In genomic region chr9:19464061-19464763, GRCh38 we compare ENCODE assay signal across 8 cellular contexts. TPM values are rescaled to one million over a fixed set of nuclear protein-coding genes. Genes with fewer than 3 reads are reported as not detected.
DNase-seq lines count a peak whose midpoint lies in the region; ATAC-seq and TF ChIP-seq lines count a peak whose summit lies in the region.

No MANE protein-coding gene starts in this region.

- H3K4me1 Mint-ChIP-seq in progenitor cell of endocrine pancreas (ENCODE audit: low read depth): no peaks in the 10 kb centered on the region

- peaks cover 14% of the 10 kb centered on the region for H3K27me3 Mint-ChIP-seq in progenitor cell of endocrine pancreas

- H3K4me3 Mint-ChIP-seq in progenitor cell of endocrine pancreas (ENCODE audit: low read depth): peak overlapping the region; percentile 77

- H3K27me3 ChIP-seq in dorsolateral prefrontal cortex (no peaks in the 10 kb centered on the region), uterus (no peaks in the 10 kb centered on the region)

- CTCF ChIA-PET in GM10248 (lab: Yijun Ruan, JAX): interaction anchor here (0.7 to 6.6 kb wide), 65 partner anchors 10 to 1653 kb away, joined by 3 to 102 read pairs (median 4); partner anchors contain the start of gene RRAGA

- DNase-seq in dorsolateral prefrontal cortex (no peak), progenitor cell of endocrine pancreas (ENCODE audit: low spot score, unreplicated experiment) (no peak), GM10248 (ENCODE audit: extremely low spot score) (no peak), uterus (no peak)
- no peak for DNase-seq in stimulated activated naive CD4-positive, alpha-beta T cell (lab: John Stamatoyannopoulos, UW)

- ATAC-seq in GM18519 (IDR thresholded peaks at IDR 0.05; ENCODE audit: low FRiP score, unreplicated experiment): peak; percentile 6
- peak; percentile 5 for ATAC-seq in HG03439 (IDR thresholded peaks at IDR 0.05; ENCODE audit: unreplicated experiment)
- no peak for ATAC-seq in GM19467 (IDR thresholded peaks at IDR 0.05; ENCODE audit: unreplicated experiment)

- H3K27ac Mint-ChIP-seq in progenitor cell of endocrine pancreas: no peak overlapping the region

- H3K36me3 Mint-ChIP-seq in progenitor cell of endocrine pancreas (ENCODE audit: insufficient read depth): no peaks in the 10 kb centered on the region

- TF ChIP-seq CTCF in dorsolateral prefrontal cortex (IDR thresholded peaks at IDR 0.05 in 54 of 56, conservative IDR thresholded peaks at IDR 0.05 in 2 of 56; ENCODE audit: low read depth in 1 of 56, partially characterized antibody in 56 of 56) (no peak), progenitor cell of endocrine pancreas (IDR thresholded peaks at IDR 0.05; ENCODE audit: unreplicated experiment) (no peak), GM10248 (IDR thresholded peaks at IDR 0.05; ENCODE audit: control extremely low read depth, extremely low read depth, low read depth, missing control alignments) (no peak), uterus (IDR thresholded peaks at IDR 0.05) (no peak)

- H3K27ac ChIP-seq in dorsolateral prefrontal cortex: peak overlapping the region in 56 of 59 donors; percentile 19 to 95 (median 80)
- H3K27ac ChIP-seq in uterus: peak overlapping the region in 1 of 2 donors; percentile 62

- no peaks in the 10 kb centered on the region for H3K9me3 Mint-ChIP-seq in progenitor cell of endocrine pancreas (ENCODE audit: low read depth)

- intact Hi-C loops in dorsolateral prefrontal cortex (cut with DNase I): loop anchor here in 1 of 2 donors (5.0 to 10.0 kb wide), 4 partner anchors 87 to 1651 kb away; partner anchors contain the start of genes DENND4C and RRAGA
- intact Hi-C loops in uterus (cut with DNase I; ENCODE audit: low total_unique reads): no loop called here

- H3K4me1 ChIP-seq in uterus: peaks cover 0 to 5% of the 10 kb centered on the region in 2 donors

- no peak for TF ChIP-seq POLR2A in uterus (IDR thresholded peaks at IDR 0.05)

- no peaks in the 10 kb centered on the region for H3K9me3 ChIP-seq in uterus

- H3K4me3 ChIP-seq in dorsolateral prefrontal cortex (peak overlapping the region; percentile 38 to 77 (median 62)), uterus (peak overlapping the region in 1 of 2 donors; percentile 59)

- no peaks in the 10 kb centered on the region for H3K36me3 ChIP-seq in uterus

- POLR2A ChIA-PET in GM10248 (lab: Yijun Ruan, JAX): no interaction called here

RNA-seq across cellular contexts. Expression of gene ACER2, which starts 55.4 kb away (rescaled TPM):
- total RNA-seq in dorsolateral prefrontal cortex: 10 to 100 TPM in 39 of 120 experiments, 1 to 10 TPM in 81; 4.6 to 16.6 (median 8.6) TPM
- total RNA-seq in progenitor cell of endocrine pancreas: 7.5 and 8.4 TPM in 2 replicates
- 10 to 100 TPM in 1 of 4 donors, 1 to 10 TPM in 3; 2.8 to 13.5 (median 6.9) TPM for total RNA-seq in uterus
